In genomic region chr17:81309140-81309858, GRCh38 we compare ENCODE assay signal across 8 cellular contexts. TPM values are rescaled to one million over a fixed set of nuclear protein-coding genes. Genes with fewer than 3 reads are reported as not detected.
DNase-seq lines count a peak whose midpoint lies in the region; ATAC-seq and TF ChIP-seq lines count a peak whose summit lies in the region.

No MANE protein-coding gene starts in this region.

- TF ChIP-seq CTCF in foreskin fibroblast (IDR thresholded peaks at IDR 0.05; ENCODE audit: low read depth, low read length) = peak; percentile 19

- no peak overlapping the region for H3K4me3 Mint-ChIP-seq in activated CD4-positive, alpha-beta memory T cell treated with anti-CD3 and anti-CD28 coated beads, Interleukin-2, amount 10 ng/mL, durations not matched to agents 7 days and 5 days
- H3K4me3 Mint-ChIP-seq in natural killer cell treated with Interleukin-12 subunit alpha and Interleukin-12 subunit beta and Interleukin-15 and Interleukin-18, amount 100 ng/mL, for 72 hours = no peak overlapping the region

- H3K79me2 ChIP-seq in Karpas-422 (ENCODE audit: low read length) = no peaks in the 10 kb centered on the region

- peaks cover 7% of the 10 kb centered on the region for H3K27me3 Mint-ChIP-seq in activated CD4-positive, alpha-beta memory T cell treated with anti-CD3 and anti-CD28 coated beads, Interleukin-2, amount 10 ng/mL, durations not matched to agents 7 days and 5 days
- H3K27me3 Mint-ChIP-seq in natural killer cell treated with Interleukin-12 subunit alpha and Interleukin-12 subunit beta and Interleukin-15 and Interleukin-18, amount 100 ng/mL, for 72 hours = peaks cover 0 to 2% of the 10 kb centered on the region in 2 donors

- H3K9me3 ChIP-seq in Karpas-422 (ENCODE audit: low read length) = no peaks in the 10 kb centered on the region

- H3K4me1 ChIP-seq in Karpas-422 (ENCODE audit: low read length) = no peaks in the 10 kb centered on the region

- H3K9me3 Mint-ChIP-seq in activated CD4-positive, alpha-beta memory T cell treated with anti-CD3 and anti-CD28 coated beads, Interleukin-2, amount 10 ng/mL, durations not matched to agents 7 days and 5 days = no peaks in the 10 kb centered on the region
- no peaks in the 10 kb centered on the region for H3K9me3 Mint-ChIP-seq in natural killer cell treated with Interleukin-12 subunit alpha and Interleukin-12 subunit beta and Interleukin-15 and Interleukin-18, amount 100 ng/mL, for 72 hours

- no peak overlapping the region for H3K4me2 ChIP-seq in Karpas-422 (ENCODE audit: low read depth, low read length, poor library complexity, severe bottlenecking)

- H2AFZ ChIP-seq in Karpas-422 (ENCODE audit: low read length) = no peak overlapping the region

- ATAC-seq in natural killer cell treated with Interleukin-12 subunit alpha and Interleukin-12 subunit beta and Interleukin-15 and Interleukin-18, amount 100 ng/mL, for 72 hours = peak; percentile 64 to 88
- ATAC-seq in HG02763 (IDR thresholded peaks at IDR 0.05; ENCODE audit: unreplicated experiment) = no peak
- no peak for ATAC-seq in HG03432 (IDR thresholded peaks at IDR 0.05; ENCODE audit: unreplicated experiment)

- no peak overlapping the region for H3K27ac Mint-ChIP-seq in activated CD4-positive, alpha-beta memory T cell treated with anti-CD3 and anti-CD28 coated beads, Interleukin-2, amount 10 ng/mL, durations not matched to agents 7 days and 5 days
- H3K27ac Mint-ChIP-seq in natural killer cell treated with Interleukin-12 subunit alpha and Interleukin-12 subunit beta and Interleukin-15 and Interleukin-18, amount 100 ng/mL, for 72 hours = peak overlapping the region in 1 of 2 donors; percentile 75

- H3K36me3 ChIP-seq in Karpas-422 (ENCODE audit: insufficient read depth, low read length) = no peaks in the 10 kb centered on the region

- peaks cover 3% of the 10 kb centered on the region for H3K4me1 Mint-ChIP-seq in activated CD4-positive, alpha-beta memory T cell treated with anti-CD3 and anti-CD28 coated beads, Interleukin-2, amount 10 ng/mL, durations not matched to agents 7 days and 5 days
- H3K4me1 Mint-ChIP-seq in natural killer cell treated with Interleukin-12 subunit alpha and Interleukin-12 subunit beta and Interleukin-15 and Interleukin-18, amount 100 ng/mL, for 72 hours (ENCODE audit: low read depth in 2 of 2) = peaks cover 4 to 8% of the 10 kb centered on the region in 2 donors

- CTCF ChIA-PET in activated CD4-positive, alpha-beta memory T cell treated with anti-CD3 and anti-CD28 coated beads, Interleukin-2, amount 10 ng/mL, durations not matched to agents 7 days and 5 days (lab: Charles Lee) = no interaction called here

- H3K9ac ChIP-seq in Karpas-422 (ENCODE audit: low read length) = no peak overlapping the region

- H3K4me3 ChIP-seq in Karpas-422 (ENCODE audit: low read length) = no peak overlapping the region
- H3K4me3 ChIP-seq in foreskin fibroblast (ENCODE audit: low read depth in 1 of 2, low read length in 2 of 2) = peak overlapping the region in 1 of 2 donors; percentile 22

- POLR2A ChIA-PET in activated CD4-positive, alpha-beta memory T cell treated with anti-CD3 and anti-CD28 coated beads, Interleukin-2, amount 10 ng/mL, durations not matched to agents 7 days and 5 days (lab: Charles Lee) = interaction anchor here (2.6 kb wide), 1 partner anchor 14 kb away, joined by 10 read pairs; the partner anchor contains the start of gene SLC38A10

- DNase-seq in EL = peak; percentile 78
- DNase-seq in Karpas-422 = peak; percentile 68
- peak; percentile 46 for DNase-seq in activated CD4-positive, alpha-beta memory T cell treated with anti-CD3 and anti-CD28 coated beads, Interleukin-2, amount 10 ng/mL, durations not matched to agents 7 days and 5 days
- DNase-seq in foreskin fibroblast = peak; percentile 63 to 86
- peak; percentile 79 for DNase-seq in natural killer cell treated with Interleukin-12 subunit alpha and Interleukin-12 subunit beta and Interleukin-15 and Interleukin-18, amount 100 ng/mL, for 72 hours (ENCODE audit: low spot score)
- DNase-seq in NCI-H2029 treated with DMSO at 0.1 percent for 48 hours (lab: John Stamatoyannopoulos, UW) = no peak

- H3K9me2 ChIP-seq in Karpas-422 (replicated peaks; ENCODE audit: insufficient read depth, low read length) = no peaks in the 10 kb centered on the region

- no peaks in the 10 kb centered on the region for H3K36me3 Mint-ChIP-seq in activated CD4-positive, alpha-beta memory T cell treated with anti-CD3 and anti-CD28 coated beads, Interleukin-2, amount 10 ng/mL, durations not matched to agents 7 days and 5 days (ENCODE audit: low read depth)
- H3K36me3 Mint-ChIP-seq in natural killer cell treated with Interleukin-12 subunit alpha and Interleukin-12 subunit beta and Interleukin-15 and Interleukin-18, amount 100 ng/mL, for 72 hours = no peaks in the 10 kb centered on the region

- no peak overlapping the region for H3K27ac ChIP-seq in Karpas-422 (ENCODE audit: low read length)

- no peaks in the 10 kb centered on the region; the same call in 1 of the 2 replicates for H4K20me1 ChIP-seq in Karpas-422 (ENCODE audit: insufficient read depth, low read depth, low read length)

- H3K27me3 ChIP-seq in Karpas-422 (ENCODE audit: low read length) = no peaks in the 10 kb centered on the region

RNA-seq across cellular contexts. Expression of gene SLC38A10, which starts 14.2 kb away (rescaled TPM):
- total RNA-seq in Karpas-422 (2014; rRNA removed; shearing (Covaris generic); ENCODE audit: low replicate concordance) = 20.8 and 48.8 TPM in 2 replicates
- 100 to 1,000 TPM; 112 to 114 TPM for total RNA-seq in activated CD4-positive, alpha-beta memory T cell treated with anti-CD3 and anti-CD28 coated beads, Interleukin-2, amount 10 ng/mL, durations not matched to agents 7 days and 5 days
- 100 to 1,000 TPM in 1 of 2 donors, 10 to 100 TPM in 1; 92.4 to 136 TPM for total RNA-seq in natural killer cell treated with Interleukin-12 subunit alpha and Interleukin-12 subunit beta and Interleukin-15 and Interleukin-18, amount 100 ng/mL, for 72 hours

Comparison
In these comparisons a context has a peak if more than half of its experiments do, and no peak if none do; other contexts are left out.
1. ATAC-seq: peak in natural killer cell treated with Interleukin-12 subunit alpha and Interleukin-12 subunit beta and Interleukin-15 and Interleukin-18, amount 100 ng/mL, for 72 hours (2 of 2); none in HG02763 (single experiment) and HG03432 (single experiment).